8 cellular contexts compared by ENCODE assay signal in genomic region chr17:50783193-50783660, GRCh38. TPM values are rescaled to one million over a fixed set of nuclear protein-coding genes. Genes with fewer than 3 reads are reported as not detected.
DNase-seq lines count a peak whose midpoint lies in the region; ATAC-seq and TF ChIP-seq lines count a peak whose summit lies in the region.

No MANE protein-coding gene starts in this region.

- H3K4me1 Mint-ChIP-seq in Calu3 (ENCODE audit: low read depth, unreplicated experiment): no peaks in the 10 kb centered on the region

- ATAC-seq in HG02981 (IDR thresholded peaks at IDR 0.05; ENCODE audit: unreplicated experiment) (peak; percentile 69), HG02884 (IDR thresholded peaks at IDR 0.05; ENCODE audit: unreplicated experiment) (no peak)

- H3K36me3 ChIP-seq in kidney epithelial cell (ENCODE audit: control insufficient read depth, insufficient read depth, low read length): no peaks in the 10 kb centered on the region

- peaks cover 8% of the 10 kb centered on the region for H3K27me3 Mint-ChIP-seq in Calu3 (ENCODE audit: unreplicated experiment)

- H3K9me3 Mint-ChIP-seq in Calu3 (ENCODE audit: low read depth, unreplicated experiment): no peaks in the 10 kb centered on the region

- TF ChIP-seq CTCF in Calu3 (IDR thresholded peaks at IDR 0.05; ENCODE audit: unreplicated experiment) (peak; percentile 100), cardiac fibroblast (IDR thresholded peaks at IDR 0.05; ENCODE audit: low read depth, low read length) (peak; percentile 99), kidney epithelial cell (IDR thresholded peaks at IDR 0.05; ENCODE audit: insufficient read depth, low read length, poor library complexity, severe bottlenecking) (peak; percentile 100)

- H3K36me3 Mint-ChIP-seq in Calu3 (ENCODE audit: insufficient read depth, unreplicated experiment): no peaks in the 10 kb centered on the region

- BruUV-seq in Calu3 (replicated peaks; lab: Mats Ljungman, UMichigan): no TSS peak

- H3K4me3 Mint-ChIP-seq in Calu3 (ENCODE audit: low read depth, unreplicated experiment): no peak overlapping the region

- peak; percentile 98 for DNase-seq in Calu3
- peak; percentile 53 for DNase-seq in NCI-H510A (lab: John Stamatoyannopoulos, UW)
- peak; percentile 85 for DNase-seq in activated CD4-positive, CD25-positive, alpha-beta regulatory T cell treated with anti-CD3 and anti-CD28 coated beads, Interleukin-2, amount 50 U/mL, for 72 hours
- DNase-seq in cardiac fibroblast (ENCODE audit: low read depth in 2 of 2): peak; percentile 91 to 92
- DNase-seq in kidney epithelial cell (ENCODE audit: low read depth): peak; percentile 39
- peak; percentile 80 for DNase-seq in stimulated activated CD4-positive, alpha-beta T cell treated with anti-CD3 and anti-CD28 coated beads, Interleukin-1b, Interleukin-23, amount 100 ng/mL, for 48 hours

- H3K27me3 ChIP-seq in kidney epithelial cell (ENCODE audit: control insufficient read depth, insufficient read depth, low read length): peaks cover 5% of the 10 kb centered on the region

- CTCF ChIA-PET in Calu3 (lab: Charles Lee): interaction anchor here (0.6 to 2.2 kb wide), 33 partner anchors 8 to 263 kb away, joined by 3 to 29 read pairs (median 4); partner anchors contain the start of genes SPATA20, TOB1 and WFIKKN2

- no peak overlapping the region for H3K27ac Mint-ChIP-seq in Calu3 (ENCODE audit: unreplicated experiment)

- intact Hi-C loops in Calu3 (cut with micrococcal nuclease; ENCODE audit: unreplicated experiment): loop anchor here (1.0 to 2.0 kb wide), 2 partner anchors 59 to 174 kb away; no protein-coding TSS in a partner anchor

- no peak overlapping the region for H3K4me3 ChIP-seq in cardiac fibroblast (replicated peaks in 1 of 2; ENCODE audit: low read depth in 2 of 2, low read length in 2 of 2)
- no peak overlapping the region for H3K4me3 ChIP-seq in kidney epithelial cell (ENCODE audit: low read depth, low read length)

RNA-seq across cellular contexts. Expression of gene ANKRD40CL, which starts 15.9 kb away (rescaled TPM):
- total RNA-seq in Calu3 (2022) (0.64 TPM in 1 of 2 replicates, not detected in the other), kidney epithelial cell (not detected in 2 replicates)

RNA-seq across cellular contexts. Expression of gene WFIKKN2, which starts 52.2 kb away (rescaled TPM):
- total RNA-seq in Calu3 (2022): not detected in 2 replicates
- total RNA-seq in kidney epithelial cell: not detected in 2 replicates

Comparison
In these comparisons a context has a peak if more than half of its experiments do, and no peak if none do; other contexts are left out.
1. DNase-seq: peak in every context shown above with its lines; median percentile 98 in Calu3; 92 in cardiac fibroblast; 85 in activated CD4-positive, CD25-positive, alpha-beta regulatory T cell treated with anti-CD3 and anti-CD28 coated beads, Interleukin-2, amount 50 U/mL, for 72 hours; 80 in stimulated activated CD4-positive, alpha-beta T cell treated with anti-CD3 and anti-CD28 coated beads, Interleukin-1b, Interleukin-23, amount 100 ng/mL, for 48 hours; 53 in NCI-H510A; 39 in kidney epithelial cell.